Comparison of ENCODE assay signal across 15 cellular contexts in the genomic region with DNA sequence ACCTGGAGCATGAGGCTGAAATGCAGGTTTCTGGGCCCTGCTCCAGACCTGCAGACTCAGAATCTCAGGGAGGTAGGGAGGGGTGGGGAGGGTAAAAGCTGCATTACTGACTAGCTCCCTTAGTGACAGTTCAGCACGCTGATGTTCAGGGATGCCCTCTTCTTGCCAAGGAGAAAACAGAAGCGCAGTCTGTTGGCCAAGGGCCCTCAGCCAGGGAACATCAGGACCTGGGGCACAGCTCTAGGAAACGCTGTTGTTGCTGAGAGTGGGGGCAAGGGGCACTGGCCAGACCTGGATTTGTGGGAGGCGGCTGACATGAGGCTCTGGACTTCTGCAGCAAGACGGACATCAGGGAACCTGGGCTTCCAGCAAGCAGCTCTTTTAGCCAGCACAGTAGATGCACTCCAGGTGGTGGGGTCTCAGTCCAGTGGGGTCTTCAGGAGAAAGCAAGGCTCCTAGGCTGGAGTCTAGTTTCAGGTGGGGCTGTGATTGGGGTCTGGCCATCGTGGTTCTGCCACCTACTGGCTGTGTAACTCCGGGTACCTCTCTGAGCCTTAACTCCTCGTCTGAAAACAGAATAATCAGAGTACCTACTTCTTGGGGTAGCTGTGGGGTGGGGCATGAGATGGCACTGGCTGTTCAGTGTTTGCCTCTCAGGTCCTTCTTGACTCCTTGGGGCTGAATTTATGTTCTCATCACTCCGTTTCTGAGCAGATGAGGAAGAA.
A peak's percentile ranks its signal among the peaks of the same experiment; 100 is the strongest.
DNase-seq lines count a peak whose midpoint lies in the region; ATAC-seq, FAIRE-seq and TF ChIP-seq lines count a peak whose summit lies in the region.
"Had no signal": no experiment of that assay in that cellular context is flagged by ENCODE, and none has a peak within 500 bp of the region (broad histone marks: within the 10 kb centered on the region; RNA-seq: fewer than 3 reads in every experiment).

No MANE protein-coding gene starts in this region.

- no peaks in the 10 kb centered on the region for H3K9me2 ChIP-seq in DOHH2 (replicated peaks; ENCODE audit: control insufficient read depth, low read length)

- intact Hi-C loops in pancreas (cut with DNase I), result no loop called here

- H3K27ac ChIP-seq in DOHH2 (ENCODE audit: low read depth, low read length), result no peak overlapping the region
- no peak overlapping the region for H3K27ac ChIP-seq in pancreas
- H3K27ac ChIP-seq: psoas muscle had no signal

- H3K4me1 ChIP-seq in DOHH2 (ENCODE audit: control insufficient read depth, low read length) (0 out of 2 replicates have a peak, but pooled peaks cover 7% of the 10 kb centered on the region), pancreas (peaks cover 17 to 22% (median 18%) of the 10 kb centered on the region in 3 donors)

- H3K4me3 ChIP-seq in DOHH2 (ENCODE audit: low read length) (no peak overlapping the region), fibroblast of villous mesenchyme (ENCODE audit: low read depth, low read length) (no peak overlapping the region), pancreas (no peak overlapping the region)
- H3K4me3 ChIP-seq: psoas muscle had no signal

- H3K36me3 ChIP-seq in DOHH2 (ENCODE audit: control insufficient read depth, low read length) (no peaks in the 10 kb centered on the region), pancreas (no peaks in the 10 kb centered on the region)

- ATAC-seq in SK-N-SH treated with all-trans-retinoic acid at 6 μM for 48 hours (peak; percentile 23), pancreas (peak in 3 of 4 donors; percentile 5 to 17 (median 15)), HG03460 (IDR thresholded peaks at IDR 0.05; ENCODE audit: unreplicated experiment) (no peak), GM21528 (IDR thresholded peaks at IDR 0.05; ENCODE audit: low FRiP score, unreplicated experiment) (no peak)
- ATAC-seq: activated T-helper 17 cell treated with anti-CD3 and anti-CD28 coated beads, Interleukin-2, amount 50 U/mL, for 72 hours; esophagus mucosa; psoas muscle had no signal

- WGBS in pancreas, 2 donors, result 52 to 63% methylated on average over 9 of the region's 9 CpGs

- no peaks in the 10 kb centered on the region for H3K9me3 ChIP-seq in DOHH2 (ENCODE audit: control insufficient read depth, insufficient read depth, low read length)
- H3K9me3 ChIP-seq in pancreas, result no peaks in the 10 kb centered on the region
- H3K9me3 ChIP-seq: psoas muscle had no signal

- no peak for DNase-seq in fibroblast of villous mesenchyme (ENCODE audit: low read depth)
- no peak for DNase-seq in pancreas
- DNase-seq in SIG-M5 (lab: John Stamatoyannopoulos, UW), result no peak
- DNase-seq in HT-29 (ENCODE audit: low spot score), result no peak
- DNase-seq: activated CD8-positive, alpha-beta memory T cell treated with anti-CD3 and anti-CD28 coated beads for 24 hours; GOT3; NCI-H1092; psoas muscle; SW 1271 had no signal

- no peaks in the 10 kb centered on the region for H3F3A ChIP-seq in DOHH2 (ENCODE audit: control insufficient read depth, insufficient read depth)

- H3K79me2 ChIP-seq in DOHH2 (ENCODE audit: control insufficient read depth, low read length), result no peaks in the 10 kb centered on the region

- TF ChIP-seq CTCF in DOHH2 (IDR thresholded peaks at IDR 0.05; ENCODE audit: low read depth, low read length, poor library complexity, severe bottlenecking) (peak; percentile 16), fibroblast of villous mesenchyme (IDR thresholded peaks at IDR 0.05; ENCODE audit: insufficient read depth, low read depth, low read length) (peak; percentile 9), pancreas (IDR thresholded peaks at IDR 0.05) (no peak)

- H3K27me3 ChIP-seq in DOHH2 (ENCODE audit: control insufficient read depth, low read length) (0 out of 2 replicates have a peak, but pooled peaks cover 5% of the 10 kb centered on the region), pancreas (no peaks in the 10 kb centered on the region)

- H4K20me1 ChIP-seq in DOHH2 (ENCODE audit: control insufficient read depth, insufficient read depth, low read depth, low read length), result no peaks in the 10 kb centered on the region

- FAIRE-seq in pancreas (lab: Jason Lieb, UNC), result no peak

- H3K4me2 ChIP-seq in DOHH2 (ENCODE audit: low read length), result no peak overlapping the region

TF ChIP-seq in SK-N-SH treated with all-trans-retinoic acid at 6 μM for 48 hours, 23 proteins besides CTCF, POLR2A, EP300 and RAD21:
- TF ChIP-seq SNAI2 (CRISPR knock-in tag; IDR thresholded peaks at IDR 0.05) (no peak), POU6F1 (CRISPR knock-in tag; IDR thresholded peaks at IDR 0.05; ENCODE audit: borderline replicate concordance, low read depth) (no peak), BACH2 (CRISPR knock-in tag; IDR thresholded peaks at IDR 0.05; ENCODE audit: borderline replicate concordance) (no peak), PPARA (CRISPR knock-in tag; IDR thresholded peaks at IDR 0.05; ENCODE audit: borderline replicate concordance) (no peak), ZNF70 (CRISPR knock-in tag; IDR thresholded peaks at IDR 0.05) (no peak), OSR1 (CRISPR knock-in tag; IDR thresholded peaks at IDR 0.05) (no peak), CSDC2 (CRISPR knock-in tag; IDR thresholded peaks at IDR 0.05) (no peak), ISL1 (CRISPR knock-in tag; IDR thresholded peaks at IDR 0.05) (no peak), RARB (CRISPR knock-in tag; IDR thresholded peaks at IDR 0.05) (no peak), ZFP3 (CRISPR knock-in tag; IDR thresholded peaks at IDR 0.05) (no peak), GLIS3 (CRISPR knock-in tag; IDR thresholded peaks at IDR 0.05) (no peak), ZFP30 (CRISPR knock-in tag; IDR thresholded peaks at IDR 0.05) (no peak), ZNF565 (CRISPR knock-in tag; conservative IDR thresholded peaks at IDR 0.05; ENCODE audit: low read depth) (no peak), TCF4 (CRISPR knock-in tag; IDR thresholded peaks at IDR 0.05; ENCODE audit: borderline replicate concordance) (no peak)
- TF ChIP-seq, protein P1, sequence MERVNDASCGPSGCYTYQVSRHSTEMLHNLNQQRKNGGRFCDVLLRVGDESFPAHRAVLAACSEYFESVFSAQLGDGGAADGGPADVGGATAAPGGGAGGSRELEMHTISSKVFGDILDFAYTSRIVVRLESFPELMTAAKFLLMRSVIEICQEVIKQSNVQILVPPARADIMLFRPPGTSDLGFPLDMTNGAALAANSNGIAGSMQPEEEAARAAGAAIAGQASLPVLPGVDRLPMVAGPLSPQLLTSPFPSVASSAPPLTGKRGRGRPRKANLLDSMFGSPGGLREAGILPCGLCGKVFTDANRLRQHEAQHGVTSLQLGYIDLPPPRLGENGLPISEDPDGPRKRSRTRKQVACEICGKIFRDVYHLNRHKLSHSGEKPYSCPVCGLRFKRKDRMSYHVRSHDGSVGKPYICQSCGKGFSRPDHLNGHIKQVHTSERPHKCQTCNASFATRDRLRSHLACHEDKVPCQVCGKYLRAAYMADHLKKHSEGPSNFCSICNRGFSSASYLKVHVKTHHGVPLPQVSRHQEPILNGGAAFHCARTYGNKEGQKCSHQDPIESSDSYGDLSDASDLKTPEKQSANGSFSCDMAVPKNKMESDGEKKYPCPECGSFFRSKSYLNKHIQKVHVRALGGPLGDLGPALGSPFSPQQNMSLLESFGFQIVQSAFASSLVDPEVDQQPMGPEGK (CRISPR knock-in tag; IDR thresholded peaks at IDR 0.05; ENCODE audit: borderline replicate concordance), result no peak
- TF ChIP-seq, protein P2, sequence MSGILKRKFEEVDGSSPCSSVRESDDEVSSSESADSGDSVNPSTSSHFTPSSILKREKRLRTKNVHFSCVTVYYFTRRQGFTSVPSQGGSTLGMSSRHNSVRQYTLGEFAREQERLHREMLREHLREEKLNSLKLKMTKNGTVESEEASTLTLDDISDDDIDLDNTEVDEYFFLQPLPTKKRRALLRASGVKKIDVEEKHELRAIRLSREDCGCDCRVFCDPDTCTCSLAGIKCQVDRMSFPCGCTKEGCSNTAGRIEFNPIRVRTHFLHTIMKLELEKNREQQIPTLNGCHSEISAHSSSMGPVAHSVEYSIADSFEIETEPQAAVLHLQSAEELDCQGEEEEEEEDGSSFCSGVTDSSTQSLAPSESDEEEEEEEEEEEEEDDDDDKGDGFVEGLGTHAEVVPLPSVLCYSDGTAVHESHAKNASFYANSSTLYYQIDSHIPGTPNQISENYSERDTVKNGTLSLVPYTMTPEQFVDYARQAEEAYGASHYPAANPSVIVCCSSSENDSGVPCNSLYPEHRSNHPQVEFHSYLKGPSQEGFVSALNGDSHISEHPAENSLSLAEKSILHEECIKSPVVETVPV (CRISPR knock-in tag; IDR thresholded peaks at IDR 0.05), result no peak

Comparison
In these comparisons a context has a peak if more than half of its experiments do, and no peak if none do; other contexts are left out.
1. CTCF ChIP-seq: peak in DOHH2 (single experiment) and fibroblast of villous mesenchyme (single experiment); none in pancreas (0 of 4).
2. ATAC-seq: peak in SK-N-SH treated with all-trans-retinoic acid at 6 μM for 48 hours (single experiment) and pancreas (3 of 4); none in HG03460 (single experiment) and GM21528 (single experiment).